ENCODE assay signal across 20 cellular contexts in genomic region chr7:76332073-76332472, GRCh38. TPM values are rescaled to one million over a fixed set of nuclear protein-coding genes. Genes with fewer than 3 reads are reported as not detected.
DNase-seq lines count a peak whose midpoint lies in the region; ATAC-seq and TF ChIP-seq lines count a peak whose summit lies in the region.
"Had no signal": no experiment of that assay in that cellular context is flagged by ENCODE, and none has a peak within 500 bp of the region (broad histone marks: within the 10 kb centered on the region; RNA-seq: fewer than 3 reads in every experiment).

No MANE protein-coding gene starts in this region.

- peaks cover 46% of the 10 kb centered on the region for H3K36me3 Mint-ChIP-seq in activated CD8-positive, alpha-beta T cell treated with anti-CD3 and anti-CD28 coated beads for 36 hours (ENCODE audit: low read depth)
- H3K36me3 Mint-ChIP-seq in activated CD8-positive, alpha-beta T cell treated with anti-CD3 and anti-CD28 coated beads, Interleukin-2, amount 10 ng/mL, durations not matched to agents 7 days and 5 days (ENCODE audit: low read depth) = peaks cover 44% of the 10 kb centered on the region
- H3K36me3 Mint-ChIP-seq in brain (peaks cover 90% of the 10 kb centered on the region), progenitor cell of endocrine pancreas (ENCODE audit: insufficient read depth) (peaks cover 20% of the 10 kb centered on the region)

- H3K4me1 Mint-ChIP-seq in activated CD8-positive, alpha-beta T cell treated with anti-CD3 and anti-CD28 coated beads for 36 hours (ENCODE audit: low read depth) = peaks cover 45% of the 10 kb centered on the region
- H3K4me1 Mint-ChIP-seq in activated CD8-positive, alpha-beta T cell treated with anti-CD3 and anti-CD28 coated beads, Interleukin-2, amount 10 ng/mL, durations not matched to agents 7 days and 5 days (ENCODE audit: low read depth) = peaks cover 19% of the 10 kb centered on the region
- H3K4me1 Mint-ChIP-seq in brain (peaks cover 79% of the 10 kb centered on the region), progenitor cell of endocrine pancreas (ENCODE audit: low read depth) (peaks cover 13% of the 10 kb centered on the region)

- no peak overlapping the region for H3K4me3 Mint-ChIP-seq in activated CD8-positive, alpha-beta T cell treated with anti-CD3 and anti-CD28 coated beads for 36 hours
- no peak overlapping the region for H3K4me3 Mint-ChIP-seq in activated CD8-positive, alpha-beta T cell treated with anti-CD3 and anti-CD28 coated beads, Interleukin-2, amount 10 ng/mL, durations not matched to agents 7 days and 5 days
- no peak overlapping the region for H3K4me3 Mint-ChIP-seq in brain
- H3K4me3 Mint-ChIP-seq in progenitor cell of endocrine pancreas (ENCODE audit: low read depth) = no peak overlapping the region
- H3K4me3 Mint-ChIP-seq: activated naive CD8-positive, alpha-beta T cell treated with anti-CD3 and anti-CD28 coated beads, Interleukin-2, amount 50 U/mL, for 24 hours; natural killer cell had no signal

- POLR2A ChIA-PET in activated CD8-positive, alpha-beta T cell treated with anti-CD3 and anti-CD28 coated beads for 36 hours (lab: Charles Lee) = interaction anchor here (0.9 kb wide), 1 partner anchor 9 kb away, joined by 3 read pairs; no protein-coding TSS in a partner anchor
- POLR2A ChIA-PET in activated CD8-positive, alpha-beta T cell treated with anti-CD3 and anti-CD28 coated beads, Interleukin-2, amount 10 ng/mL, durations not matched to agents 7 days and 5 days (lab: Charles Lee) = interaction anchor here (2.5 kb wide), 1 partner anchor 27 kb away, joined by 11 read pairs; the partner anchor contains the start of gene YWHAG

- DNase-seq in activated CD8-positive, alpha-beta T cell treated with anti-CD3 and anti-CD28 coated beads for 36 hours = no peak
- DNase-seq in activated CD8-positive, alpha-beta T cell treated with anti-CD3 and anti-CD28 coated beads, Interleukin-2, amount 10 ng/mL, durations not matched to agents 7 days and 5 days = no peak
- DNase-seq in DMS53 (lab: John Stamatoyannopoulos, UW) (peak; percentile 93), progenitor cell of endocrine pancreas (ENCODE audit: low spot score, unreplicated experiment) (no peak), iPS-NIHi11 (ENCODE audit: low spot score) (no peak), GM13977 (ENCODE audit: low spot score) (no peak), DMS 273 treated with DMSO at 0.1 percent for 48 hours (lab: John Stamatoyannopoulos, UW) (no peak)
- DNase-seq: ACHN; activated effector memory CD4-positive, alpha-beta T cell treated with Interleukin-2 at 50 U/mL for 16 hours; activated naive CD8-positive, alpha-beta T cell treated with anti-CD3 and anti-CD28 coated beads, Interleukin-2, amount 50 U/mL, for 24 hours; DMS79; GOT3; kidney; mesenchymal stem cell; natural killer cell; NCI-H1694 treated with DMSO at 0.1 percent for 48 hours; stimulated activated CD4-positive, alpha-beta T cell treated with anti-CD3 and anti-CD28 coated beads, Interleukin-2, amount 100 ng/mL, for 24 hours; stimulated activated naive CD4-positive, alpha-beta T cell had no signal

- no peaks in the 10 kb centered on the region for H3K9me3 Mint-ChIP-seq in activated CD8-positive, alpha-beta T cell treated with anti-CD3 and anti-CD28 coated beads for 36 hours
- H3K9me3 Mint-ChIP-seq in activated CD8-positive, alpha-beta T cell treated with anti-CD3 and anti-CD28 coated beads, Interleukin-2, amount 10 ng/mL, durations not matched to agents 7 days and 5 days (ENCODE audit: insufficient read depth) = no peaks in the 10 kb centered on the region
- no peaks in the 10 kb centered on the region for H3K9me3 Mint-ChIP-seq in brain
- H3K9me3 Mint-ChIP-seq in progenitor cell of endocrine pancreas (ENCODE audit: low read depth) = no peaks in the 10 kb centered on the region
- H3K9me3 Mint-ChIP-seq: activated naive CD8-positive, alpha-beta T cell treated with anti-CD3 and anti-CD28 coated beads, Interleukin-2, amount 50 U/mL, for 24 hours; IgD-negative memory B cell; natural killer cell had no signal

- intact Hi-C loops in activated CD8-positive, alpha-beta T cell treated with anti-CD3 and anti-CD28 coated beads for 36 hours (cut with micrococcal nuclease) = no loop called here

- no peak for TF ChIP-seq CTCF in activated CD8-positive, alpha-beta T cell treated with anti-CD3 and anti-CD28 coated beads for 36 hours (IDR thresholded peaks at IDR 0.05)
- TF ChIP-seq CTCF in brain (conservative IDR thresholded peaks at IDR 0.05) = no peak
- no peak for TF ChIP-seq CTCF in progenitor cell of endocrine pancreas (IDR thresholded peaks at IDR 0.05; ENCODE audit: unreplicated experiment)
- no peak for TF ChIP-seq CTCF in GM13977 (IDR thresholded peaks at IDR 0.05; ENCODE audit: extremely low read depth, insufficient read depth, missing control alignments)

- in situ Hi-C loops in GM13977 (cut with MboI; ENCODE audit: low pct_unique_long_range_greater_than_20kb, low sequenced_read_pairs, unreplicated experiment) = no loop called here

- CTCF ChIA-PET in activated CD8-positive, alpha-beta T cell treated with anti-CD3 and anti-CD28 coated beads for 36 hours (lab: Charles Lee) = no interaction called here
- CTCF ChIA-PET in activated CD8-positive, alpha-beta T cell treated with anti-CD3 and anti-CD28 coated beads, Interleukin-2, amount 10 ng/mL, durations not matched to agents 7 days and 5 days (lab: Charles Lee) = no interaction called here

- H3K27ac Mint-ChIP-seq in activated CD8-positive, alpha-beta T cell treated with anti-CD3 and anti-CD28 coated beads for 36 hours = peak overlapping the region; percentile 25
- no peak overlapping the region for H3K27ac Mint-ChIP-seq in activated CD8-positive, alpha-beta T cell treated with anti-CD3 and anti-CD28 coated beads, Interleukin-2, amount 10 ng/mL, durations not matched to agents 7 days and 5 days
- H3K27ac Mint-ChIP-seq in brain (peak overlapping the region in 3 of 5 experiments; percentile 15 to 55 (median 25)), progenitor cell of endocrine pancreas (peak overlapping the region; percentile 59)
- H3K27ac Mint-ChIP-seq: activated naive CD8-positive, alpha-beta T cell treated with anti-CD3 and anti-CD28 coated beads, Interleukin-2, amount 50 U/mL, for 24 hours had no signal

- H3K27me3 Mint-ChIP-seq in activated CD8-positive, alpha-beta T cell treated with anti-CD3 and anti-CD28 coated beads for 36 hours = no peaks in the 10 kb centered on the region
- H3K27me3 Mint-ChIP-seq in activated CD8-positive, alpha-beta T cell treated with anti-CD3 and anti-CD28 coated beads, Interleukin-2, amount 10 ng/mL, durations not matched to agents 7 days and 5 days (ENCODE audit: low read depth) = no peaks in the 10 kb centered on the region
- H3K27me3 Mint-ChIP-seq in brain (no peaks in the 10 kb centered on the region), progenitor cell of endocrine pancreas (no peaks in the 10 kb centered on the region)
- H3K27me3 Mint-ChIP-seq: activated naive CD8-positive, alpha-beta T cell treated with anti-CD3 and anti-CD28 coated beads, Interleukin-2, amount 50 U/mL, for 24 hours; IgD-negative memory B cell had no signal

- no peak for ATAC-seq in activated CD8-positive, alpha-beta T cell treated with anti-CD3 and anti-CD28 coated beads for 36 hours
- ATAC-seq in activated CD8-positive, alpha-beta T cell treated with anti-CD3 and anti-CD28 coated beads, Interleukin-2, amount 10 ng/mL, durations not matched to agents 7 days and 5 days = no peak
- ATAC-seq: activated naive CD8-positive, alpha-beta T cell treated with anti-CD3 and anti-CD28 coated beads, Interleukin-2, amount 50 U/mL, for 24 hours; natural killer cell had no signal

RNA-seq across cellular contexts. Expression of gene YWHAG, which starts 26.7 kb away (rescaled TPM):
- total RNA-seq in activated CD8-positive, alpha-beta T cell treated with anti-CD3 and anti-CD28 coated beads for 36 hours = 100 to 1,000 TPM; 138 to 143 TPM
- 10 to 100 TPM; 77.9 to 79.3 TPM for total RNA-seq in activated CD8-positive, alpha-beta T cell treated with anti-CD3 and anti-CD28 coated beads, Interleukin-2, amount 10 ng/mL, durations not matched to agents 7 days and 5 days
- polyA plus RNA-seq in brain (ENCODE audit: insufficient read depth, low read depth, low replicate concordance) = 215 TPM
- 132 and 136 TPM in 2 replicates for total RNA-seq in progenitor cell of endocrine pancreas

RNA-seq across cellular contexts. Expression of gene HSPB1, which starts 29.6 kb away (rescaled TPM):
- total RNA-seq in activated CD8-positive, alpha-beta T cell treated with anti-CD3 and anti-CD28 coated beads for 36 hours = 100 to 1,000 TPM; 104 to 109 TPM
- 10 to 100 TPM; 37.2 to 40.4 TPM for total RNA-seq in activated CD8-positive, alpha-beta T cell treated with anti-CD3 and anti-CD28 coated beads, Interleukin-2, amount 10 ng/mL, durations not matched to agents 7 days and 5 days
- 404 TPM for polyA plus RNA-seq in brain (ENCODE audit: insufficient read depth, low read depth, low replicate concordance)
- total RNA-seq in progenitor cell of endocrine pancreas = 111 and 118 TPM in 2 replicates
